Comparison of ENCODE assay signal across 8 cellular contexts in the genomic region with DNA sequence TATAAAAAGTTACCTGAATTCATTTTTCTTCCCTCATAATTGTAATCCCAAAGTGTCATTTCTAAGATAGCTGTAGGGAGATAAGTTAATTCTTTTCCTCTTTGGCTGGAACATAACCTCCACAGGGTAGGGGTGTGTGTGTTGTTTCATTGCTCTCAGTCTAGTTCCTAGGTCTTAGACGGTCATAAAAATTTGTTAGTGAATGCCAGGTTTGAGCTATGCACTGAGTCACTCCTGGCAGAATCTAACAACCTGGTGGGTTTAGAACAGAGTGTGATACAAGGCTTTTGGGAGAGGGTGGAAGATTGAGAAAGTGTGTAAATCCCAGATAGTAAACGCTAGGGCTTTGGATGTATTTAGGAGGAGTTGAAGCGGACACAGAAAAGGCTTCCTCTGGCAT. TPM values are rescaled to one million over a fixed set of nuclear protein-coding genes. Genes with fewer than 3 reads are reported as not detected.
DNase-seq lines count a peak whose midpoint lies in the region; ATAC-seq and TF ChIP-seq lines count a peak whose summit lies in the region.

No MANE protein-coding gene starts in this region.

- peak; percentile 63 for ATAC-seq in mucosa of descending colon
- ATAC-seq in HG03354 (IDR thresholded peaks at IDR 0.05; ENCODE audit: poor library complexity, severe bottlenecking, unreplicated experiment): no peak
- ATAC-seq in HG03565 (IDR thresholded peaks at IDR 0.05; ENCODE audit: unreplicated experiment): no peak

- peak overlapping the region; percentile 90 for H3K27ac ChIP-seq in HUES48 (ENCODE audit: low read depth, low read length)

- H3K36me3 ChIP-seq in HUES48 (ENCODE audit: control insufficient read depth, insufficient read depth, low read length) (peaks cover 43% of the 10 kb centered on the region), mucosa of descending colon (ENCODE audit: low read depth) (peaks cover 3% of the 10 kb centered on the region)

- POLR2A ChIA-PET in MCF 10A (lab: Yijun Ruan, JAX): interaction anchor here (0.8 to 5.1 kb wide), 25 partner anchors 9 to 821 kb away, joined by 3 to 55 read pairs (median 5); a partner anchor contains a TSS

- TF ChIP-seq CTCF in MCF 10A (IDR thresholded peaks at IDR 0.05; ENCODE audit: unreplicated experiment): no peak
- no peak for TF ChIP-seq CTCF in mucosa of descending colon (IDR thresholded peaks at IDR 0.05)

- H3K4me3 Mint-ChIP-seq in MCF 10A (ENCODE audit: unreplicated experiment): peak overlapping the region; percentile 87

- H3K9me3 ChIP-seq in HUES48 (ENCODE audit: control insufficient read depth, insufficient read depth, low read length): no peaks in the 10 kb centered on the region
- no peaks in the 10 kb centered on the region for H3K9me3 ChIP-seq in mucosa of descending colon

- H3K27me3 Mint-ChIP-seq in MCF 10A (ENCODE audit: insufficient read depth, unreplicated experiment): no peaks in the 10 kb centered on the region

- H3K4me1 ChIP-seq in HUES48 (ENCODE audit: control insufficient read depth, insufficient read depth, low read length) (no peaks in the 10 kb centered on the region), mucosa of descending colon (ENCODE audit: low read depth) (peaks cover 25% of the 10 kb centered on the region)

- H3K9ac ChIP-seq in HUES48 (ENCODE audit: low read depth, low read length): 0 out of 2 replicates have a peak overlapping the region, but pooled peaks have one; percentile 50

- in situ Hi-C loops in ACHN (cut with HindIII; ENCODE audit: low pct_ligation_motif_present, low pct_unique_long_range_greater_than_20kb, low sequenced_read_pairs): no loop called here

- H3K9me3 Mint-ChIP-seq in MCF 10A (ENCODE audit: unreplicated experiment): no peaks in the 10 kb centered on the region

- peak; percentile 72 for DNase-seq in ACHN
- peak; percentile 36 for DNase-seq in MCF 10A (ENCODE audit: unreplicated experiment)
- DNase-seq in mucosa of descending colon: peak in 1 of 3 donors; percentile 40
- DNase-seq in stimulated activated CD4-positive, alpha-beta T cell treated with anti-CD3 and anti-CD28 coated beads, Interleukin-1b, Interleukin-23, amount 100 ng/mL, for 48 hours: no peak
- no peak for DNase-seq in activated CD4-positive, CD25-positive, alpha-beta regulatory T cell (lab: John Stamatoyannopoulos, UW)

- CTCF ChIA-PET in MCF 10A (lab: Yijun Ruan, JAX): interaction anchor here (0.5 to 1.4 kb wide), 4 partner anchors 25 to 1075 kb away, joined by 3 to 5 read pairs (median 4); no protein-coding TSS in a partner anchor

- H3K4me3 ChIP-seq in HUES48 (ENCODE audit: low read depth, low read length): peak overlapping the region; percentile 63
- no peak overlapping the region for H3K4me3 ChIP-seq in mucosa of descending colon

- no peaks in the 10 kb centered on the region for H3K27me3 ChIP-seq in HUES48 (ENCODE audit: control insufficient read depth, insufficient read depth, low read length)

- intact Hi-C loops in MCF 10A (cut with micrococcal nuclease): no loop called here
- intact Hi-C loops in mucosa of descending colon (cut with DNase I, micrococcal nuclease): no loop called here

- H3K27ac Mint-ChIP-seq in MCF 10A (ENCODE audit: low read depth, unreplicated experiment): peak overlapping the region; percentile 86

- H3K36me3 Mint-ChIP-seq in MCF 10A (ENCODE audit: insufficient read depth, unreplicated experiment): peaks cover 75% of the 10 kb centered on the region

- BruUV-seq in MCF 10A (replicated peaks; lab: Mats Ljungman, UMichigan): no TSS peak

- peaks cover 30% of the 10 kb centered on the region for H3K4me1 Mint-ChIP-seq in MCF 10A (ENCODE audit: insufficient read depth, unreplicated experiment)

RNA-seq across cellular contexts. Expression of a gene that starts 0.9 kb away (rescaled TPM):
- total RNA-seq in MCF 10A (2022) (28.0 and 28.4 TPM in 2 replicates), mucosa of descending colon (10 to 100 TPM; 32.1 to 37.6 (median 33.0) TPM)

RNA-seq across cellular contexts. Expression of a gene that starts 14.5 kb away (rescaled TPM):
- total RNA-seq in MCF 10A (2022) (4.8 and 5.2 TPM in 2 replicates), mucosa of descending colon (1 to 10 TPM; 4.6 to 5.5 (median 5.1) TPM)

RNA-seq across cellular contexts. Expression of a gene that starts 14.8 kb away (rescaled TPM):
- total RNA-seq in MCF 10A (2022) (78.0 and 85.0 TPM in 2 replicates), mucosa of descending colon (100 to 1,000 TPM in 1 of 3 donors, 10 to 100 TPM in 2; 87.6 to 110 (median 96.3) TPM)

RNA-seq across cellular contexts. Expression of a gene that starts 39.7 kb away (rescaled TPM):
- total RNA-seq in MCF 10A (2022) (10.9 and 14.1 TPM in 2 replicates), mucosa of descending colon (10 to 100 TPM; 13.4 to 14.9 (median 14.6) TPM)

RNA-seq across cellular contexts. Expression of a gene that starts 48.4 kb away (rescaled TPM):
- 52.3 and 60.7 TPM in 2 replicates for total RNA-seq in MCF 10A (2022)
- 10 to 100 TPM; 64.8 to 88.9 (median 65.4) TPM for total RNA-seq in mucosa of descending colon

Comparison
In these comparisons a context has a peak if more than half of its experiments do, and no peak if none do; other contexts are left out.
1. DNase-seq: peak in ACHN (single experiment) and MCF 10A (single experiment); none in stimulated activated CD4-positive, alpha-beta T cell treated with anti-CD3 and anti-CD28 coated beads, Interleukin-1b, Interleukin-23, amount 100 ng/mL, for 48 hours (single experiment) and activated CD4-positive, CD25-positive, alpha-beta regulatory T cell (0 of 4).